1 cellular context compared by ENCODE assay signal in the genomic region with DNA sequence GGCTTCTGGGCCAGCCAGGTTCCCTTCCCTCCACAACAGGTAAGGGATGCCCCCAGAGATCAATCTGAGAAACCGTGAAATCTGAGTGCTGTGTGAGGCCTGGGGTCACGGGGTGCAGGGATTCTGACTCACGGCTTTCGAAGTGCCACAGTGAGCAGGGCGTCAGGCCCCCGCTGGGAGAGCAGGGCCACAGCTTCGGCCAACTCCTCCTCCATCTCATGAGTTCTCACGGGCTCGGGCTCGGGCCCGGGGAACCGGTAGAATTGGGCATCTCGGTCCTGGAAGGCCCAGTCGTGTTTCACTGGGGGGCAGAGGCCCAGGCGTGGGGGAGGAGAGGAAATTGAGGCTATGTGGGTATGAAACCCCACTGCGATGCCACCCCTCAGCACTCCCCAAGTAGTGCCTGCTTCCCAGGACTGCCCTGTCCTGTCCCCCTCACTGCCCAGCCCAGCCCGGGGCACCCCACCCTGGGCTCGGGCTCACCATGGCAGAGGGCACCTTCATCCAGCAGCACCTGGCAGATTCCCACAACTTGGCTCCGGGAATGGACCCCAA.
TF ChIP-seq lines count a peak whose summit lies in the region.

No MANE protein-coding gene starts in this region.

TF ChIP-seq in HepG2, 621 proteins besides CTCF, POLR2A, EP300 and RAD21:
- TF ChIP-seq XBP1 (CRISPR knock-in tag; IDR thresholded peaks at IDR 0.05) (no peak), ZNF619 (CRISPR knock-in tag; IDR thresholded peaks at IDR 0.05) (no peak), ZNF546 (CRISPR knock-in tag; conservative IDR thresholded peaks at IDR 0.05) (no peak), ARNT2 (CRISPR knock-in tag; IDR thresholded peaks at IDR 0.05; ENCODE audit: low read depth) (no peak), ZNF749 (CRISPR knock-in tag; IDR thresholded peaks at IDR 0.05; ENCODE audit: borderline replicate concordance) (no peak), IRF2 (CRISPR knock-in tag; IDR thresholded peaks at IDR 0.05) (no peak), ZNF879 (CRISPR knock-in tag; IDR thresholded peaks at IDR 0.05) (no peak), ZNF224 (CRISPR knock-in tag; IDR thresholded peaks at IDR 0.05) (no peak), SPEN (CRISPR knock-in tag; IDR thresholded peaks at IDR 0.05; ENCODE audit: low read depth) (no peak), FOXP1 (IDR thresholded peaks at IDR 0.05) (no peak), FOXP1 (CRISPR knock-in tag; IDR thresholded peaks at IDR 0.05) (no peak), PHF21A (CRISPR knock-in tag; IDR thresholded peaks at IDR 0.05) (no peak), ZNF350 (CRISPR knock-in tag; IDR thresholded peaks at IDR 0.05; ENCODE audit: borderline replicate concordance, low read depth) (no peak), ZNF235 (CRISPR knock-in tag; IDR thresholded peaks at IDR 0.05; ENCODE audit: borderline replicate concordance) (no peak), ZBTB42 (CRISPR knock-in tag; IDR thresholded peaks at IDR 0.05) (no peak), MEF2D (CRISPR knock-in tag; IDR thresholded peaks at IDR 0.05) (no peak), ZNF550 (CRISPR knock-in tag; IDR thresholded peaks at IDR 0.05; ENCODE audit: borderline replicate concordance) (no peak), ZNF451 (CRISPR knock-in tag; IDR thresholded peaks at IDR 0.05) (no peak)
- TF ChIP-seq, protein P1, sequence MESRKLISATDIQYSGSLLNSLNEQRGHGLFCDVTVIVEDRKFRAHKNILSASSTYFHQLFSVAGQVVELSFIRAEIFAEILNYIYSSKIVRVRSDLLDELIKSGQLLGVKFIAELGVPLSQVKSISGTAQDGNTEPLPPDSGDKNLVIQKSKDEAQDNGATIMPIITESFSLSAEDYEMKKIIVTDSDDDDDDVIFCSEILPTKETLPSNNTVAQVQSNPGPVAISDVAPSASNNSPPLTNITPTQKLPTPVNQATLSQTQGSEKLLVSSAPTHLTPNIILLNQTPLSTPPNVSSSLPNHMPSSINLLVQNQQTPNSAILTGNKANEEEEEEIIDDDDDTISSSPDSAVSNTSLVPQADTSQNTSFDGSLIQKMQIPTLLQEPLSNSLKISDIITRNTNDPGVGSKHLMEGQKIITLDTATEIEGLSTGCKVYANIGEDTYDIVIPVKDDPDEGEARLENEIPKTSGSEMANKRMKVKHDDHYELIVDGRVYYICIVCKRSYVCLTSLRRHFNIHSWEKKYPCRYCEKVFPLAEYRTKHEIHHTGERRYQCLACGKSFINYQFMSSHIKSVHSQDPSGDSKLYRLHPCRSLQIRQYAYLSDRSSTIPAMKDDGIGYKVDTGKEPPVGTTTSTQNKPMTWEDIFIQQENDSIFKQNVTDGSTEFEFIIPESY (CRISPR knock-in tag; IDR thresholded peaks at IDR 0.05) = no peak
- TF ChIP-seq, protein P2, sequence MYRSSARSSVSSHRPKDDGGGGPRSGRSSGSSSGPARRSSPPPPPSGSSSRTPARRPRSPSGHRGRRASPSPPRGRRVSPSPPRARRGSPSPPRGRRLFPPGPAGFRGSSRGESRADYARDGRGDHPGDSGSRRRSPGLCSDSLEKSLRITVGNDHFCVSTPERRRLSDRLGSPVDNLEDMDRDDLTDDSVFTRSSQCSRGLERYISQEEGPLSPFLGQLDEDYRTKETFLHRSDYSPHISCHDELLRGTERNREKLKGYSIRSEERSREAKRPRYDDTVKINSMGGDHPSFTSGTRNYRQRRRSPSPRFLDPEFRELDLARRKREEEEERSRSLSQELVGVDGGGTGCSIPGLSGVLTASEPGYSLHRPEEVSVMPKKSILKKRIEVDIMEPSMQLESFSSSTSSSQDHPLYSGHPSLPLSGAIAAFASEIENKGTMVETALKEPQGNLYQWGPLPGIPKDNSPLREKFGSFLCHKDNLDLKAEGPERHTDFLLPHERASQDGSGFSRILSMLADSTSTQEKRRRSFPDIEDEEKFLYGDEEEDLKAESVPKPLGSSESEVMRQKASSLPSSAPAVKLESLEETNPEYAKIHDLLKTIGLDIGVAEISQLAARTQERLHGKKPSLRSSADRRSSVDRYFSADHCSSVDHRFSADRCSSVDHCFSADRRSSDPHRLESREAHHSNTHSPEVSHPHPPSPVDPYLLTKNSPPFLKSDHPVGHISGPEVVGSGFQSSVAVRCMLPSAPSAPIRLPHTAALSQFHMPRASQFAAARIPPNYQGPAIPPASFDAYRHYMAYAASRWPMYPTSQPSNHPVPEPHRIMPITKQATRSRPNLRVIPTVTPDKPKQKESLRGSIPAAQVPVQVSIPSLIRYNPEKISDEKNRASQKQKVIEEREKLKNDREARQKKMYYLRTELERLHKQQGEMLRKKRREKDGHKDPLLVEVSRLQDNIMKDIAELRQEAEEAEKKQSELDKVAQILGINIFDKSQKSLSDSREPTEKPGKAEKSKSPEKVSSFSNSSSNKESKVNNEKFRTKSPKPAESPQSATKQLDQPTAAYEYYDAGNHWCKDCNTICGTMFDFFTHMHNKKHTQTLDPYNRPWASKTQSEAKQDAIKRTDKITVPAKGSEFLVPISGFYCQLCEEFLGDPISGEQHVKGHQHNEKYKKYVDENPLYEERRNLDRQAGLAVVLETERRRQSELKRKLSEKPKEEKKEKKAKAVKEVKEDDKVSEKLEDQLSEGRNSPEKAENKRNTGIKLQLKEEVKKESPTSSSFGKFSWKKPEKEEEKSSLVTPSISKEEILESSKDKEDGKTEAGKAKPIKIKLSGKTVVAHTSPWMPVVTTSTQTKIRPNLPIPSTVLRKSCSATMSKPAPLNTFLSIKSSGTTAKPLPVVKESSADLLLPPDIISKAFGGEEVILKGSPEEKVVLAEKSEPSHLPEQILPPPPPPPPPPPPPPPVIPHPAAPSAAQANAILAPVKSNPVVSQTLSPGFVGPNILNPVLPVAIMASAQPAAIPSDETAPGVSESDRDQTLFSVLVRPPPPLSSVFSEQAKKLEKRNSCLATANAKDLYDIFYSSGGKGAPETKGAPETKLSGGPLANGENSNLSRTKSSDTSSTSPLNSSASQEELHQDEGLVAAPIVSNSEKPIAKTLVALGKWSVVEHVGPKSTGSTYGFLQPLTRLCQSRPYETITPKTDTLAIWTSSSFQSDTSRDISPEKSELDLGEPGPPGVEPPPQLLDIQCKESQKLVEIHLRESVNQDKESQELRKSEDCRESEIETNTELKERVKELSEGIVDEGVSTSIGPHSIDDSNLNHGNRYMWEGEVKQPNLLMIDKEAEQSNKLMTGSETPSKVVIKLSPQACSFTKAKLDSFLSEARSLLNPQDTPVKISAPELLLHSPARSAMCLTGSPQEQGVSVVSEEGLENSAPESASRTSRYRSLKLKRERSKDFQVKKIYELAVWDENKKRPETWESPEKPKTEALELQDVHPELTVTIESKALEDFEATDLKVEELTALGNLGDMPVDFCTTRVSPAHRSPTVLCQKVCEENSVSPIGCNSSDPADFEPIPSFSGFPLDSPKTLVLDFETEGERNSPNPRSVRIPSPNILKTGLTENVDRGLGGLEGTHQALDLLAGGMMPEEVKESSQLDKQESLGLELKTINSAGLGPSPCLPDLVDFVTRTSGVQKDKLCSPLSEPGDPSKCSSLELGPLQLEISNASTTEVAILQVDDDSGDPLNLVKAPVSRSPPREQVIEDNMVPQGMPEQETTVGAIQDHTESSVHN (CRISPR knock-in tag; IDR thresholded peaks at IDR 0.05) = no peak
- TF ChIP-seq, protein P3, sequence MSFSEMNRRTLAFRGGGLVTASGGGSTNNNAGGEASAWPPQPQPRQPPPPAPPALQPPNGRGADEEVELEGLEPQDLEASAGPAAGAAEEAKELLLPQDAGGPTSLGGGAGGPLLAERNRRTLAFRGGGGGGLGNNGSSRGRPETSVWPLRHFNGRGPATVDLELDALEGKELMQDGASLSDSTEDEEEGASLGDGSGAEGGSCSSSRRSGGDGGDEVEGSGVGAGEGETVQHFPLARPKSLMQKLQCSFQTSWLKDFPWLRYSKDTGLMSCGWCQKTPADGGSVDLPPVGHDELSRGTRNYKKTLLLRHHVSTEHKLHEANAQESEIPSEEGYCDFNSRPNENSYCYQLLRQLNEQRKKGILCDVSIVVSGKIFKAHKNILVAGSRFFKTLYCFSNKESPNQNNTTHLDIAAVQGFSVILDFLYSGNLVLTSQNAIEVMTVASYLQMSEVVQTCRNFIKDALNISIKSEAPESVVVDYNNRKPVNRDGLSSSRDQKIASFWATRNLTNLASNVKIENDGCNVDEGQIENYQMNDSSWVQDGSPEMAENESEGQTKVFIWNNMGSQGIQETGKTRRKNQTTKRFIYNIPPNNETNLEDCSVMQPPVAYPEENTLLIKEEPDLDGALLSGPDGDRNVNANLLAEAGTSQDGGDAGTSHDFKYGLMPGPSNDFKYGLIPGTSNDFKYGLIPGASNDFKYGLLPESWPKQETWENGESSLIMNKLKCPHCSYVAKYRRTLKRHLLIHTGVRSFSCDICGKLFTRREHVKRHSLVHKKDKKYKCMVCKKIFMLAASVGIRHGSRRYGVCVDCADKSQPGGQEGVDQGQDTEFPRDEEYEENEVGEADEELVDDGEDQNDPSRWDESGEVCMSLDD (CRISPR knock-in tag; IDR thresholded peaks at IDR 0.05; ENCODE audit: borderline replicate concordance) = no peak
